Comparison of ENCODE assay signal across 1 cellular context in the genomic region with DNA sequence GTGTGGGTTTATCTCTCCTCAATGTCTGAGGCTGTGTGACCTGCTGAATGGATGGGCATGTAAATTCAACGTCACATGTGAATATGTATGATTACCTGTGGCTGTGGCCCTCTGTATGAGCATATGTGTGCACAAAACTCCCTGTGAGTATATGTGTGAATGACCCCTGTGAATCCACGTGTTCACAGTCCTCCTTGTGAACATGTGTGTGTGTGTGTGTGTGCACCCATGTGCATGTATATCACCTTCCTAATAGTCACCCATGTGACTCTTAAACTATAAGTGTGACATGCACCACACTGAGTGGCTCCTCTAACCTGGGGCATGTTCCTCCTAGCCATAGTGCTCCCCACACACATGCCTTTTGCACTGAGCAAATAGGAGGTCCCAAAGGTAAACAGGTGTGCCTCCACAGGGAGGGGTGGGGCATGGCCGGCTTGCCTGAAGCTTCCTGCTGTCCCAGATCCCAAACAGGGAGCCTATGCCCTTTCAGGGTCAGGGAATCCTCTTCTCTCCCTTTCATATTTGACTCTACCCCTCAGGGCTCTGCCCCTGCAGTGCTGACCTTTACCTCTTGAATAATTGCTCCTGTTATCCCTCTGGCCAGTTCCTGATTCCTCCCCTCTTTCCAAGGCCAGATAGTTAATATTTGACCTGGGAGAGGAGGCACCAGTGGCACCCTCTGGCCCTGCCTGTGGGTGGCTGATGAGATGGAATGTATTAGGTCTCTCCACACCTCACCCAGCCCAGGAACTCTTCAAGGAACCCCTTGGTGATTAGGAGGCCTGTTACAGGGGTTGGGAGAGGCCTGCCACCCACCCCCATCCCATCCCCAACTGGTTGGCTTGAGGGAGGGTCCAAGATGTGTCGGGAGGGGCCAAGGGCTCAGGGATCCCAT.
TF ChIP-seq lines count a peak whose summit lies in the region.

No MANE protein-coding gene starts in this region.

TF ChIP-seq in HepG2, 621 proteins besides CTCF, POLR2A, EP300 and RAD21 (continued from another document and continues in another):
- TF ChIP-seq, protein P1, sequence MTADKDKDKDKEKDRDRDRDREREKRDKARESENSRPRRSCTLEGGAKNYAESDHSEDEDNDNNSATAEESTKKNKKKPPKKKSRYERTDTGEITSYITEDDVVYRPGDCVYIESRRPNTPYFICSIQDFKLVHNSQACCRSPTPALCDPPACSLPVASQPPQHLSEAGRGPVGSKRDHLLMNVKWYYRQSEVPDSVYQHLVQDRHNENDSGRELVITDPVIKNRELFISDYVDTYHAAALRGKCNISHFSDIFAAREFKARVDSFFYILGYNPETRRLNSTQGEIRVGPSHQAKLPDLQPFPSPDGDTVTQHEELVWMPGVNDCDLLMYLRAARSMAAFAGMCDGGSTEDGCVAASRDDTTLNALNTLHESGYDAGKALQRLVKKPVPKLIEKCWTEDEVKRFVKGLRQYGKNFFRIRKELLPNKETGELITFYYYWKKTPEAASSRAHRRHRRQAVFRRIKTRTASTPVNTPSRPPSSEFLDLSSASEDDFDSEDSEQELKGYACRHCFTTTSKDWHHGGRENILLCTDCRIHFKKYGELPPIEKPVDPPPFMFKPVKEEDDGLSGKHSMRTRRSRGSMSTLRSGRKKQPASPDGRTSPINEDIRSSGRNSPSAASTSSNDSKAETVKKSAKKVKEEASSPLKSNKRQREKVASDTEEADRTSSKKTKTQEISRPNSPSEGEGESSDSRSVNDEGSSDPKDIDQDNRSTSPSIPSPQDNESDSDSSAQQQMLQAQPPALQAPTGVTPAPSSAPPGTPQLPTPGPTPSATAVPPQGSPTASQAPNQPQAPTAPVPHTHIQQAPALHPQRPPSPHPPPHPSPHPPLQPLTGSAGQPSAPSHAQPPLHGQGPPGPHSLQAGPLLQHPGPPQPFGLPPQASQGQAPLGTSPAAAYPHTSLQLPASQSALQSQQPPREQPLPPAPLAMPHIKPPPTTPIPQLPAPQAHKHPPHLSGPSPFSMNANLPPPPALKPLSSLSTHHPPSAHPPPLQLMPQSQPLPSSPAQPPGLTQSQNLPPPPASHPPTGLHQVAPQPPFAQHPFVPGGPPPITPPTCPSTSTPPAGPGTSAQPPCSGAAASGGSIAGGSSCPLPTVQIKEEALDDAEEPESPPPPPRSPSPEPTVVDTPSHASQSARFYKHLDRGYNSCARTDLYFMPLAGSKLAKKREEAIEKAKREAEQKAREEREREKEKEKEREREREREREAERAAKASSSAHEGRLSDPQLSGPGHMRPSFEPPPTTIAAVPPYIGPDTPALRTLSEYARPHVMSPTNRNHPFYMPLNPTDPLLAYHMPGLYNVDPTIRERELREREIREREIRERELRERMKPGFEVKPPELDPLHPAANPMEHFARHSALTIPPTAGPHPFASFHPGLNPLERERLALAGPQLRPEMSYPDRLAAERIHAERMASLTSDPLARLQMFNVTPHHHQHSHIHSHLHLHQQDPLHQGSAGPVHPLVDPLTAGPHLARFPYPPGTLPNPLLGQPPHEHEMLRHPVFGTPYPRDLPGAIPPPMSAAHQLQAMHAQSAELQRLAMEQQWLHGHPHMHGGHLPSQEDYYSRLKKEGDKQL (CRISPR knock-in tag; IDR thresholded peaks at IDR 0.05; ENCODE audit: low read depth), result peak; percentile 90
- peak; percentile 36 for TF ChIP-seq RBM22 (optimal IDR thresholded peaks at IDR 0.05; ENCODE audit: low read length)
- no peak for TF ChIP-seq HNRNPH1 (optimal IDR thresholded peaks at IDR 0.05; ENCODE audit: low read depth, low read length)
- 0 out of 2 replicates have a peak, but pooled peaks have one; percentile 33 for TF ChIP-seq ZBTB26 (CRISPR knock-in tag; IDR thresholded peaks at IDR 0.05; ENCODE audit: borderline replicate concordance)
- TF ChIP-seq ZNF564 (CRISPR knock-in tag; IDR thresholded peaks at IDR 0.05), result 0 out of 2 replicates have a peak, but pooled peaks have one; percentile 50
- TF ChIP-seq MAFK (conservative IDR thresholded peaks at IDR 0.05 in 1 of 2, IDR thresholded peaks at IDR 0.05 in 1 of 2; ENCODE audit: low read length in 2 of 2), result no peak
- peak; percentile 39; the same call in 1 of the 2 replicates for TF ChIP-seq GABPB1 (CRISPR knock-in tag; IDR thresholded peaks at IDR 0.05)
- TF ChIP-seq NCOA2 (CRISPR knock-in tag; IDR thresholded peaks at IDR 0.05), result peak; percentile 94
- TF ChIP-seq, protein P2, sequence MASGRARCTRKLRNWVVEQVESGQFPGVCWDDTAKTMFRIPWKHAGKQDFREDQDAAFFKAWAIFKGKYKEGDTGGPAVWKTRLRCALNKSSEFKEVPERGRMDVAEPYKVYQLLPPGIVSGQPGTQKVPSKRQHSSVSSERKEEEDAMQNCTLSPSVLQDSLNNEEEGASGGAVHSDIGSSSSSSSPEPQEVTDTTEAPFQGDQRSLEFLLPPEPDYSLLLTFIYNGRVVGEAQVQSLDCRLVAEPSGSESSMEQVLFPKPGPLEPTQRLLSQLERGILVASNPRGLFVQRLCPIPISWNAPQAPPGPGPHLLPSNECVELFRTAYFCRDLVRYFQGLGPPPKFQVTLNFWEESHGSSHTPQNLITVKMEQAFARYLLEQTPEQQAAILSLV (CRISPR knock-in tag; IDR thresholded peaks at IDR 0.05; ENCODE audit: borderline replicate concordance), result no peak
- no peak for TF ChIP-seq ZC3H13 (CRISPR knock-in tag; IDR thresholded peaks at IDR 0.05)
- no peak for TF ChIP-seq ZNF678 (CRISPR knock-in tag; IDR thresholded peaks at IDR 0.05)
- TF ChIP-seq MBD4 (IDR thresholded peaks at IDR 0.05; ENCODE audit: borderline replicate concordance, low read length), result no peak
- no peak for TF ChIP-seq ZKSCAN1 (IDR thresholded peaks at IDR 0.05; ENCODE audit: low read length)
- TF ChIP-seq, protein P3, sequence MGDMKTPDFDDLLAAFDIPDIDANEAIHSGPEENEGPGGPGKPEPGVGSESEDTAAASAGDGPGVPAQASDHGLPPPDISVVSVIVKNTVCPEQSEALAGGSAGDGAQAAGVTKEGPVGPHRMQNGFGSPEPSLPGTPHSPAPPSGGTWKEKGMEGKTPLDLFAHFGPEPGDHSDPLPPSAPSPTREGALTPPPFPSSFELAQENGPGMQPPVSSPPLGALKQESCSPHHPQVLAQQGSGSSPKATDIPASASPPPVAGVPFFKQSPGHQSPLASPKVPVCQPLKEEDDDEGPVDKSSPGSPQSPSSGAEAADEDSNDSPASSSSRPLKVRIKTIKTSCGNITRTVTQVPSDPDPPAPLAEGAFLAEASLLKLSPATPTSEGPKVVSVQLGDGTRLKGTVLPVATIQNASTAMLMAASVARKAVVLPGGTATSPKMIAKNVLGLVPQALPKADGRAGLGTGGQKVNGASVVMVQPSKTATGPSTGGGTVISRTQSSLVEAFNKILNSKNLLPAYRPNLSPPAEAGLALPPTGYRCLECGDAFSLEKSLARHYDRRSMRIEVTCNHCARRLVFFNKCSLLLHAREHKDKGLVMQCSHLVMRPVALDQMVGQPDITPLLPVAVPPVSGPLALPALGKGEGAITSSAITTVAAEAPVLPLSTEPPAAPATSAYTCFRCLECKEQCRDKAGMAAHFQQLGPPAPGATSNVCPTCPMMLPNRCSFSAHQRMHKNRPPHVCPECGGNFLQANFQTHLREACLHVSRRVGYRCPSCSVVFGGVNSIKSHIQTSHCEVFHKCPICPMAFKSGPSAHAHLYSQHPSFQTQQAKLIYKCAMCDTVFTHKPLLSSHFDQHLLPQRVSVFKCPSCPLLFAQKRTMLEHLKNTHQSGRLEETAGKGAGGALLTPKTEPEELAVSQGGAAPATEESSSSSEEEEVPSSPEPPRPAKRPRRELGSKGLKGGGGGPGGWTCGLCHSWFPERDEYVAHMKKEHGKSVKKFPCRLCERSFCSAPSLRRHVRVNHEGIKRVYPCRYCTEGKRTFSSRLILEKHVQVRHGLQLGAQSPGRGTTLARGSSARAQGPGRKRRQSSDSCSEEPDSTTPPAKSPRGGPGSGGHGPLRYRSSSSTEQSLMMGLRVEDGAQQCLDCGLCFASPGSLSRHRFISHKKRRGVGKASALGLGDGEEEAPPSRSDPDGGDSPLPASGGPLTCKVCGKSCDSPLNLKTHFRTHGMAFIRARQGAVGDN (CRISPR knock-in tag; IDR thresholded peaks at IDR 0.05), result peak; percentile 70
- no peak for TF ChIP-seq ZNF10 (CRISPR knock-in tag; IDR thresholded peaks at IDR 0.05; ENCODE audit: borderline replicate concordance, low read depth)
- TF ChIP-seq GZF1 (CRISPR knock-in tag; IDR thresholded peaks at IDR 0.05), result no peak
- peak; percentile 41 for TF ChIP-seq ZNF781 (CRISPR knock-in tag; IDR thresholded peaks at IDR 0.05; ENCODE audit: borderline replicate concordance, not compliant biosample characterization)
- peak; percentile 82 for TF ChIP-seq HOXA3 (CRISPR knock-in tag; IDR thresholded peaks at IDR 0.05)
- TF ChIP-seq HOMEZ (CRISPR knock-in tag; IDR thresholded peaks at IDR 0.05; ENCODE audit: low read depth), result peak; percentile 82
- no peak for TF ChIP-seq ZNF414 (CRISPR knock-in tag; IDR thresholded peaks at IDR 0.05)
- no peak for TF ChIP-seq MAFG (CRISPR knock-in tag; IDR thresholded peaks at IDR 0.05)
- TF ChIP-seq HNRNPUL1 (IDR thresholded peaks at IDR 0.05; ENCODE audit: low read depth, low read length), result 0 out of 2 replicates have a peak, but pooled peaks have one; percentile 58
- TF ChIP-seq ARID2 (CRISPR knock-in tag; IDR thresholded peaks at IDR 0.05; ENCODE audit: borderline replicate concordance), result 0 out of 2 replicates have a peak, but pooled peaks have one; percentile 22
- TF ChIP-seq, protein P4, sequence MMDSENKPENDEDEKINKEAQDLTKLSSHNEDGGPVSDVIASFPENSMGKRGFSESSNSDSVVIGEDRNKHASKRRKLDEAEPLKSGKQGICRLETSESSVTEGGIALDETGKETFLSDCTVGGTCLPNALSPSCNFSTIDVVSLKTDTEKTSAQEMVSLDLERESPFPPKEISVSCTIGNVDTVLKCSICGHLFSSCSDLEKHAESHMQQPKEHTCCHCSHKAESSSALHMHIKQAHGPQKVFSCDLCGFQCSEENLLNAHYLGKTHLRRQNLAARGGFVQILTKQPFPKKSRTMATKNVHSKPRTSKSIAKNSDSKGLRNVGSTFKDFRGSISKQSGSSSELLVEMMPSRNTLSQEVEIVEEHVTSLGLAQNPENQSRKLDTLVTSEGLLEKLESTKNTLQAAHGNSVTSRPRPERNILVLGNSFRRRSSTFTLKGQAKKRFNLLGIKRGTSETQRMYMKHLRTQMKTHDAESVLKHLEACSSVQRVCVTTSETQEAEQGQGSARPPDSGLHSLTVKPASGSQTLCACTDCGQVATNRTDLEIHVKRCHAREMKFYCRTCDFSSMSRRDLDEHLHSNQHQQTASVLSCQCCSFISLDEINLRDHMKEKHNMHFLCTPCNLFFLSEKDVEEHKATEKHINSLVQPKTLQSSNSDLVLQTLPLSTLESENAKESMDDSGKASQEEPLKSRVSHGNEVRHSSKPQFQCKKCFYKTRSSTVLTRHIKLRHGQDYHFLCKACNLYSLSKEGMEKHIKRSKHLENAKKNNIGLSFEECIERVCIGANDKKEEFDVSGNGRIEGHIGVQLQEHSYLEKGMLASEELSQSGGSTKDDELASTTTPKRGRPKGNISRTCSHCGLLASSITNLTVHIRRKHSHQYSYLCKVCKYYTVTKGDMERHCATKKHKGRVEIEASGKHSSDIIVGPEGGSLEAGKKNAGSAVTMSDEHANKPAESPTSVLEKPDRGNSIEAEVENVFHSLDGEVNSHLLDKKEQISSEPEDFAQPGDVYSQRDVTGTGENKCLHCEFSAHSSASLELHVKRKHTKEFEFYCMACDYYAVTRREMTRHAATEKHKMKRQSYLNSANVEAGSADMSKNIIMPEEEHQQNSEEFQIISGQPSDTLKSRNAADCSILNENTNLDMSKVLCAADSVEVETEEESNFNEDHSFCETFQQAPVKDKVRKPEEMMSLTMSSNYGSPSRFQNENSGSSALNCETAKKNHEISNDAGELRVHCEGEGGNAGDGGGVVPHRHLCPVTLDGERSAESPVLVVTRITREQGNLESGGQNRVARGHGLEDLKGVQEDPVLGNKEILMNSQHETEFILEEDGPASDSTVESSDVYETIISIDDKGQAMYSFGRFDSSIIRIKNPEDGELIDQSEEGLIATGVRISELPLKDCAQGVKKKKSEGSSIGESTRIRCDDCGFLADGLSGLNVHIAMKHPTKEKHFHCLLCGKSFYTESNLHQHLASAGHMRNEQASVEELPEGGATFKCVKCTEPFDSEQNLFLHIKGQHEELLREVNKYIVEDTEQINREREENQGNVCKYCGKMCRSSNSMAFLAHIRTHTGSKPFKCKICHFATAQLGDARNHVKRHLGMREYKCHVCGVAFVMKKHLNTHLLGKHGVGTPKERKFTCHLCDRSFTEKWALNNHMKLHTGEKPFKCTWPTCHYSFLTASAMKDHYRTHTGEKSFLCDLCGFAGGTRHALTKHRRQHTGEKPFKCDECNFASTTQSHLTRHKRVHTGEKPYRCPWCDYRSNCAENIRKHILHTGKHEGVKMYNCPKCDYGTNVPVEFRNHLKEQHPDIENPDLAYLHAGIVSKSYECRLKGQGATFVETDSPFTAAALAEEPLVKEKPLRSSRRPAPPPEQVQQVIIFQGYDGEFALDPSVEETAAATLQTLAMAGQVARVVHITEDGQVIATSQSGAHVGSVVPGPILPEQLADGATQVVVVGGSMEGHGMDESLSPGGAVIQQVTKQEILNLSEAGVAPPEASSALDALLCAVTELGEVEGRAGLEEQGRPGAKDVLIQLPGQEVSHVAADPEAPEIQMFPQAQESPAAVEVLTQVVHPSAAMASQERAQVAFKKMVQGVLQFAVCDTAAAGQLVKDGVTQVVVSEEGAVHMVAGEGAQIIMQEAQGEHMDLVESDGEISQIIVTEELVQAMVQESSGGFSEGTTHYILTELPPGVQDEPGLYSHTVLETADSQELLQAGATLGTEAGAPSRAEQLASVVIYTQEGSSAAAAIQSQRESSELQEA (CRISPR knock-in tag; IDR thresholded peaks at IDR 0.05; ENCODE audit: not compliant biosample characterization), result no peak
- peak; percentile 96 for TF ChIP-seq FOXO1 (CRISPR knock-in tag; IDR thresholded peaks at IDR 0.05)
- no peak for TF ChIP-seq ARNT (IDR thresholded peaks at IDR 0.05)
- no peak for TF ChIP-seq ZNF674 (CRISPR knock-in tag; IDR thresholded peaks at IDR 0.05; ENCODE audit: low read depth)
